In the genomic region with DNA sequence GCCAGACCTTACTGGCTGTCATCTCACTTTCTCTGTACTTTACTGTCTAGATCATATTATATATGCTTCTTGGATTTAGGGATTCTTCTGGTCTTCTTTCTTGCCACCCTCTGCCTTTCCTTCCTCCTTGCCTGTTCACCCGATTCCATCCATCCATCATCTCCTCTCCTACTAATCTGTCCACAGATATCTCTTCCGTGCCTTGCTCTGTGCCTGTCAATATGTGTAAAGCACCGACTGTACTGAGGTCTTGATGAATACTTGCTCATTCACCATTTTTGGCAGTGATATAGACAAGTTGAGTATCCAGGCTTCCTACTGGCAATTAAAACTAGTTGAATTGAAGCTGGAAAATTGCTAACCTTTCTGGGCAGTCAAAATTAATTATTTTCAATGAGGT, we compare ENCODE assay signal across 23 cellular contexts. TPM values are rescaled to one million over a fixed set of nuclear protein-coding genes. Genes with fewer than 3 reads are reported as not detected.
DNase-seq lines count a peak whose midpoint lies in the region; ATAC-seq, FAIRE-seq and TF ChIP-seq lines count a peak whose summit lies in the region.
"Had no signal": no experiment of that assay in that cellular context is flagged by ENCODE, and none has a peak within 500 bp of the region (broad histone marks: within the 10 kb centered on the region; RNA-seq: fewer than 3 reads in every experiment).

No MANE protein-coding gene starts in this region.

- peak; percentile 50 for FAIRE-seq in astrocyte (lab: Jason Lieb, UNC)
- FAIRE-seq: GM12878 had no signal

- H3K79me1 ChIP-seq in mesenchymal stem cell (replicated peaks; ENCODE audit: low read length, poor library complexity, severe bottlenecking) = peaks cover 1% of the 10 kb centered on the region

- H3K4me1 Mint-ChIP-seq in astrocyte (ENCODE audit: low read depth, unreplicated experiment) = peaks cover 18% of the 10 kb centered on the region
- H3K4me1 Mint-ChIP-seq: CD8-positive, alpha-beta memory T cell; stimulated activated naive CD8-positive, alpha-beta T cell treated with anti-CD3 and anti-CD28 coated beads, Interleukin-15, amount 100 ng/mL, for 72 hours had no signal

- H3K9ac ChIP-seq in astrocyte (ENCODE audit: low read length) = peak overlapping the region; percentile 20
- peak overlapping the region; percentile 35 for H3K9ac ChIP-seq in mesenchymal stem cell (ENCODE audit: low read length)

- H3K4me2 ChIP-seq in astrocyte (ENCODE audit: low read length) (peak overlapping the region; percentile 67), mesenchymal stem cell (ENCODE audit: low read length, poor library complexity, severe bottlenecking) (no peak overlapping the region)

- H3K79me2 ChIP-seq in astrocyte (ENCODE audit: insufficient read depth, low read length) = peaks cover 15% of the 10 kb centered on the region

- no peaks in the 10 kb centered on the region for H3K36me3 ChIP-seq in astrocyte (ENCODE audit: insufficient read depth, low read length)
- H3K36me3 ChIP-seq in mesenchymal stem cell (ENCODE audit: control insufficient read depth in 1 of 2, insufficient read depth in 2 of 2, low read depth in 1 of 2, low read length in 2 of 2) = no peaks in the 10 kb centered on the region
- H3K36me3 ChIP-seq: gastroesophageal sphincter, lower lobe of right lung, neutrophil had no signal

- H3K4me3 ChIP-seq in astrocyte (ENCODE audit: insufficient read depth, low read depth, low read length) = no peak overlapping the region
- peak overlapping the region in 1 of 2 experiments; percentile 54 for H3K4me3 ChIP-seq in mesenchymal stem cell (ENCODE audit: insufficient read depth in 1 of 2, low read depth in 1 of 2, low read length in 2 of 2)
- H3K4me3 ChIP-seq: gastroesophageal sphincter, GM12878, lower lobe of right lung had no signal

- H3K27ac ChIP-seq in astrocyte (ENCODE audit: low read depth, low read length) = peak overlapping the region; percentile 35
- H3K27ac ChIP-seq in mesenchymal stem cell (ENCODE audit: low read length, poor library complexity, severe bottlenecking) = peak overlapping the region; percentile 81
- peak overlapping the region; percentile 44 for H3K27ac ChIP-seq in temporal lobe (ENCODE audit: low read depth, low read length)
- H3K27ac ChIP-seq: 22Rv1, gastroesophageal sphincter, lower lobe of right lung, neutrophil had no signal

- H3K27me3 Mint-ChIP-seq in astrocyte (ENCODE audit: low read depth, unreplicated experiment) = no peaks in the 10 kb centered on the region

- no peaks in the 10 kb centered on the region for H3K36me3 Mint-ChIP-seq in astrocyte (ENCODE audit: low read depth, unreplicated experiment)
- H3K36me3 Mint-ChIP-seq: CD8-positive, alpha-beta memory T cell had no signal

- no peak overlapping the region for H3K4ac ChIP-seq in mesenchymal stem cell (ENCODE audit: low read depth in 1 of 2, low read length in 2 of 2)

- H2AFZ ChIP-seq in astrocyte (ENCODE audit: low read depth, low read length) (peak overlapping the region; percentile 11), mesenchymal stem cell (ENCODE audit: low read depth, low read length) (no peak overlapping the region)

- H4K20me1 ChIP-seq in astrocyte (ENCODE audit: insufficient read depth, low read length) = no peaks in the 10 kb centered on the region

- H3K9me3 Mint-ChIP-seq in astrocyte (ENCODE audit: unreplicated experiment) = no peaks in the 10 kb centered on the region
- H3K9me3 Mint-ChIP-seq: activated CD8-positive, alpha-beta T cell treated with anti-CD3 and anti-CD28 coated beads for 36 hours; stimulated activated naive CD8-positive, alpha-beta T cell treated with anti-CD3 and anti-CD28 coated beads, Interleukin-15, amount 100 ng/mL, for 72 hours; type B pancreatic cell had no signal

- no peak for TF ChIP-seq CTCF in astrocyte (IDR thresholded peaks at IDR 0.05; ENCODE audit: insufficient read depth, low read depth, low read length)

- no peak for ATAC-seq in HG03039 (IDR thresholded peaks at IDR 0.05; ENCODE audit: unreplicated experiment)
- ATAC-seq: activated CD4-positive, CD25-positive, alpha-beta regulatory T cell treated with anti-CD3 and anti-CD28 coated beads, Interleukin-2, amount 50 U/mL, for 24 hours; activated CD8-positive, alpha-beta T cell treated with anti-CD3 and anti-CD28 coated beads for 36 hours; gastroesophageal sphincter; GM12878; lower lobe of right lung; stimulated activated naive CD8-positive, alpha-beta T cell treated with anti-CD3 and anti-CD28 coated beads, Interleukin-15, amount 100 ng/mL, for 72 hours had no signal

- H2BK5ac ChIP-seq in mesenchymal stem cell (ENCODE audit: low read depth, low read length, poor library complexity, severe bottlenecking) = peak overlapping the region; percentile 81

- H3K18ac ChIP-seq in mesenchymal stem cell (ENCODE audit: low read depth in 1 of 2, low read length in 2 of 2) = no peak overlapping the region

- H3K14ac ChIP-seq in mesenchymal stem cell (ENCODE audit: low read length in 2 of 2) = no peak overlapping the region

- H3K4me1 ChIP-seq in astrocyte (ENCODE audit: insufficient read depth, low read length) (peaks cover 26% of the 10 kb centered on the region), mesenchymal stem cell (ENCODE audit: control insufficient read depth, insufficient read depth, low read depth, low read length) (peaks cover 5% of the 10 kb centered on the region)
- H3K4me1 ChIP-seq: gastroesophageal sphincter, lower lobe of right lung had no signal

- H3K4me3 Mint-ChIP-seq in astrocyte (ENCODE audit: unreplicated experiment) = no peak overlapping the region
- H3K4me3 Mint-ChIP-seq: activated CD8-positive, alpha-beta T cell treated with anti-CD3 and anti-CD28 coated beads for 36 hours; CD8-positive, alpha-beta memory T cell; stimulated activated naive CD8-positive, alpha-beta T cell treated with anti-CD3 and anti-CD28 coated beads, Interleukin-15, amount 100 ng/mL, for 72 hours; type B pancreatic cell had no signal

- H2AK5ac ChIP-seq in mesenchymal stem cell (ENCODE audit: low read length, severe bottlenecking) = peak overlapping the region; percentile 82

- H2BK15ac ChIP-seq in mesenchymal stem cell (ENCODE audit: low read depth, poor library complexity, severe bottlenecking) = no peak overlapping the region

- 91% methylated on average over 3 of the region's 3 CpGs for WGBS in mesenchymal stem cell

- no peak overlapping the region for H2BK120ac ChIP-seq in mesenchymal stem cell (ENCODE audit: low read depth, low read length)

- H3K23ac ChIP-seq in mesenchymal stem cell (ENCODE audit: low read length in 2 of 2) = no peak overlapping the region

- H2BK12ac ChIP-seq in mesenchymal stem cell (ENCODE audit: low read length in 2 of 2) = no peak overlapping the region

- H4K91ac ChIP-seq in mesenchymal stem cell (ENCODE audit: low read length) = no peak overlapping the region

- no peak overlapping the region for H3K27ac Mint-ChIP-seq in astrocyte (ENCODE audit: unreplicated experiment)
- H3K27ac Mint-ChIP-seq: activated CD8-positive, alpha-beta T cell treated with anti-CD3 and anti-CD28 coated beads for 36 hours; CD8-positive, alpha-beta memory T cell; stimulated activated naive CD8-positive, alpha-beta T cell treated with anti-CD3 and anti-CD28 coated beads, Interleukin-15, amount 100 ng/mL, for 72 hours; type B pancreatic cell had no signal

- DNase-seq in NCI-H82 (lab: John Stamatoyannopoulos, UW) (peak; percentile 41), NCI-H82 treated with DMSO at 0.1 percent for 48 hours (lab: John Stamatoyannopoulos, UW; ENCODE audit: unreplicated experiment) (no peak), astrocyte (ENCODE audit: low read depth) (no peak), mesenchymal stem cell (no peak), T-helper 1 cell (no peak), activated T-cell treated with anti-CD3 and anti-CD28 coated beads for 4 hours (no peak)
- DNase-seq: activated CD8-positive, alpha-beta T cell treated with anti-CD3 and anti-CD28 coated beads for 36 hours; CD8-positive, alpha-beta memory T cell; lower lobe of right lung; NCI-H1092 treated with DMSO at 0.1 percent for 48 hours; NCI-H2081 treated with DMSO at 0.1 percent for 48 hours; NCI-H446 treated with DMSO at 0.1 percent for 48 hours; retina; stimulated activated naive CD8-positive, alpha-beta T cell treated with anti-CD3 and anti-CD28 coated beads, Interleukin-15, amount 100 ng/mL, for 72 hours had no signal

- H4K8ac ChIP-seq in mesenchymal stem cell (ENCODE audit: low read length) = no peak overlapping the region

- H3K27me3 ChIP-seq in astrocyte (ENCODE audit: insufficient read depth, low read length) (no peaks in the 10 kb centered on the region), mesenchymal stem cell (ENCODE audit: control insufficient read depth in 1 of 2, insufficient read depth in 1 of 2, low read length in 2 of 2) (no peaks in the 10 kb centered on the region)

- no peaks in the 10 kb centered on the region for H3K9me3 ChIP-seq in astrocyte (ENCODE audit: insufficient read depth, low read depth, low read length)
- H3K9me3 ChIP-seq in mesenchymal stem cell (ENCODE audit: control insufficient read depth, low read length) = no peaks in the 10 kb centered on the region
- H3K9me3 ChIP-seq: gastroesophageal sphincter, lower lobe of right lung, neutrophil had no signal

RNA-seq across cellular contexts. Expression of a gene that starts 8.1 kb away (rescaled TPM):
- total RNA-seq in astrocyte (2.1 and 2.4 TPM in 2 replicates), temporal lobe (64.4 TPM)
- 5.4 TPM for polyA plus RNA-seq in mesenchymal stem cell (2013, experiment 1 of 2)
- 6.1 TPM for polyA plus RNA-seq in mesenchymal stem cell (2013, experiment 2 of 2)
- total RNA-seq: activated CD8-positive, alpha-beta T cell treated with anti-CD3 and anti-CD28 coated beads for 36 hours; CD8-positive, alpha-beta memory T cell; dermis microvascular lymphatic vessel endothelial cell; GM12878 had no signal
- polyA plus RNA-seq: CD8-positive, alpha-beta memory T cell had no signal

Comparison
In these comparisons a context has a peak if more than half of its experiments do, and no peak if none do; other contexts are left out.
1. RNA of a gene that starts 8.1 kb away (total RNA-seq): 64.4 TPM in temporal lobe (single experiment); 2.1 to 2.4 TPM in astrocyte; every median in the first group is over 10 times any median in the second.
2. Peak in every context shown above with its lines, with median percentiles within 50 percentile points of each other: H3K27ac ChIP-seq.